Comparison of ENCODE assay signal across 1 cellular context in the genomic region with DNA sequence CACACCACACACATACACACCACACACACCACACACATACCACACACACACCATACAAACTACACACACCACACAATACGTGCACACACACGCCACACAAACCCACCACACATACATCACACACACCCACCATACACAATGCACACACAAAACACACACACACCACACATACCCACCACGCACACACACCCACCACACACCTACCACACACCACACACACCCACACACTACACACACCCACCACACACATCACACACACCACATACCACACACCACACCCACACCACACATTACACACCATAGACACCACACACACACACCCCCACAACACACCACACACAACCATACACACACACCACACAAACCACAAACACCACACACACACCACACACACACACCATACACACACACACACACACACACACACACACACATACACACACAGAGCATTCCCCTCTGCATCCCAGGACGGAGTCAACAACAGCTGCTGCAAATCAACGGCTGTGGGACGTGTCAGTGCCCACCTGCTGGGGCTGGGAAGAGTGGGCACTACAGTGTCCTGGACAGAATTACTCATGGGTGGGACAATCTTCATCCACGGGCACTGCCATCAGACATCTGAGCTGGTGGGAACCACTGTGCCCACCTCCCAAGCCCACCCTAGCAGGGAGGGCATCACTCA.
TF ChIP-seq lines count a peak whose summit lies in the region.

No MANE protein-coding gene starts in this region.

TF ChIP-seq in H1, 55 proteins besides CTCF, POLR2A, EP300 and RAD21:
- TF ChIP-seq ATF3 (IDR thresholded peaks at IDR 0.05; ENCODE audit: insufficient read depth, low read depth, low read length) (no peak), BRCA1 (IDR thresholded peaks at IDR 0.05; ENCODE audit: low read depth, low read length) (no peak), MAFK (IDR thresholded peaks at IDR 0.05; ENCODE audit: low read depth, low read length) (no peak), KDM1A (IDR thresholded peaks at IDR 0.05; ENCODE audit: borderline replicate concordance, low read length) (no peak), POLR2AphosphoS5 (IDR thresholded peaks at IDR 0.05; ENCODE audit: low read depth, low read length) (no peak), SIX5 (IDR thresholded peaks at IDR 0.05; ENCODE audit: low read depth, low read length) (no peak), NRF1 (IDR thresholded peaks at IDR 0.05; ENCODE audit: low read depth, low read length) (no peak), CBX5 (IDR thresholded peaks at IDR 0.05; ENCODE audit: low read depth, low read length) (no peak), CREB1 (IDR thresholded peaks at IDR 0.05) (no peak), JUN (IDR thresholded peaks at IDR 0.05; ENCODE audit: low read depth, low read length) (no peak), SIRT6 (IDR thresholded peaks at IDR 0.05; ENCODE audit: low read length) (no peak), SP2 (IDR thresholded peaks at IDR 0.05; ENCODE audit: low read length) (no peak), HDAC6 (IDR thresholded peaks at IDR 0.05; ENCODE audit: low read depth, low read length) (no peak), KDM5A (IDR thresholded peaks at IDR 0.05; ENCODE audit: low read length) (no peak), TBP (IDR thresholded peaks at IDR 0.05; ENCODE audit: low read depth, low read length) (no peak), BACH1 (IDR thresholded peaks at IDR 0.05; ENCODE audit: low read length) (no peak)
